In the genomic region with DNA sequence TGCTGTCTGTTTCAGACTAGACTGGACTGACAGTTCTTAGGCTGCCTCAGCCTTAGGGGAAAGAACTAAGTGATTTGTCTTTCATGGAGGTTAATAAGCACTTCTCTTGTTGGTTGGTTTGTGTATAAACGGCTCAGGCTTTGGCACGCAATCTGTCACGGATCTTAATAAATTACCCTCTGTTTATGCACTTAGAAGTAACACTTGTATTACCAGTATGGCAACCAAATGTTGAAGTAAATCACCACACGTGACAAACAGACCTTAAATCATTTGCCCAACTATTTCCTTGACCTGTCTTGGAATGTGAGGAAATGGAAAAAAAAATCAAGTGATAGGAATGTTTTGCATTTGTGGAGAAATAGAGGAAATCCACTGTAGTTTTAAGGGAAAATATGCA, we compare ENCODE assay signal across 22 cellular contexts.
DNase-seq lines count a peak whose midpoint lies in the region; FAIRE-seq and TF ChIP-seq lines count a peak whose summit lies in the region.
"Had no signal": no experiment of that assay in that cellular context is flagged by ENCODE, and none has a peak within 500 bp of the region (broad histone marks: within the 10 kb centered on the region; RNA-seq: fewer than 3 reads in every experiment).

No MANE protein-coding gene starts in this region.

- DNase-seq in BJ (ENCODE audit: low read depth), result peak; percentile 53
- DNase-seq in M059J (ENCODE audit: low read depth), result peak; percentile 2
- DNase-seq in endothelial cell of umbilical vein (ENCODE audit: low read depth, low spot score), result peak; percentile 59
- peak; percentile 15 for DNase-seq in left kidney (ENCODE audit: low read depth, low spot score)
- no peak for DNase-seq in NCI-H69 (lab: John Stamatoyannopoulos, UW)
- DNase-seq in NCI-H2029 (lab: John Stamatoyannopoulos, UW), result no peak
- no peak for DNase-seq in amygdala (lab: John Stamatoyannopoulos, UW)
- DNase-seq in Peyer's patch, result no peak
- DNase-seq: DMS 273 treated with DMSO at 0.1 percent for 48 hours, GDM1, IMR-90, Kasumi-1, NCI-H187 treated with DMSO at 0.1 percent for 48 hours, NCI-H2171, NCI-H446, NCI-H774, Right ventricle myocardium superior had no signal

- H3K36me3 ChIP-seq in BJ (ENCODE audit: control insufficient read depth, insufficient read depth, low read length) (no peaks in the 10 kb centered on the region), endothelial cell of umbilical vein (ENCODE audit: control insufficient read depth in 2 of 2, extremely low read depth in 1 of 2, insufficient read depth in 2 of 2, low read length in 2 of 2) (no peaks in the 10 kb centered on the region), Peyer's patch (no peaks in the 10 kb centered on the region)

- FAIRE-seq in endothelial cell of umbilical vein (lab: Jason Lieb, UNC), result no peak
- FAIRE-seq: A204.1, GM12892, H1, RCC 7860 had no signal

- intact Hi-C loops in endothelial cell of umbilical vein (cut with micrococcal nuclease), result no loop called here

- no peak overlapping the region for H3K27ac ChIP-seq in endothelial cell of umbilical vein (ENCODE audit: insufficient read depth, low read depth, low read length)
- H3K27ac ChIP-seq in Peyer's patch, result no peak overlapping the region
- H3K27ac ChIP-seq: C4-2B had no signal

- H3K4me1 ChIP-seq in endothelial cell of umbilical vein (ENCODE audit: control insufficient read depth, extremely low read depth, insufficient read depth, low read length) (no peaks in the 10 kb centered on the region), Peyer's patch (no peaks in the 10 kb centered on the region)

- H3K4me3 ChIP-seq in BJ (ENCODE audit: low read depth, low read length) (no peak overlapping the region), endothelial cell of umbilical vein (replicated peaks in 1 of 3; ENCODE audit: insufficient read depth in 1 of 3, low read depth in 1 of 3, low read length in 3 of 3) (no peak overlapping the region), Peyer's patch (no peak overlapping the region)

- H3K9me1 ChIP-seq in endothelial cell of umbilical vein (replicated peaks; ENCODE audit: control insufficient read depth, extremely low read depth, insufficient read depth, low read length), result no peaks in the 10 kb centered on the region

- CTCF ChIA-PET in BJ (lab: Yijun Ruan, JAX), result no interaction called here
- CTCF ChIA-PET in endothelial cell of umbilical vein (lab: Charles Lee), result no interaction called here

- POLR2A ChIA-PET in BJ (lab: Charles Lee), result interaction anchor here (0.9 kb wide), 1 partner anchor 15 kb away, joined by 3 read pairs; no protein-coding TSS in a partner anchor
- POLR2A ChIA-PET in endothelial cell of umbilical vein (lab: Charles Lee), result no interaction called here

- no peak overlapping the region for H3K9ac ChIP-seq in endothelial cell of umbilical vein (replicated peaks; ENCODE audit: extremely low read depth, insufficient read depth, low read length)

- no peak overlapping the region for H3K4me2 ChIP-seq in endothelial cell of umbilical vein (ENCODE audit: insufficient read depth, low read length)

- no peaks in the 10 kb centered on the region for H3K27me3 ChIP-seq in BJ (ENCODE audit: control insufficient read depth, insufficient read depth, low read length)
- no peaks in the 10 kb centered on the region for H3K27me3 ChIP-seq in endothelial cell of umbilical vein (ENCODE audit: control insufficient read depth in 2 of 2, insufficient read depth in 2 of 2, low read length in 2 of 2)
- no peaks in the 10 kb centered on the region for H3K27me3 ChIP-seq in Peyer's patch

- dilution Hi-C loops in endothelial cell of umbilical vein (cut with MboI; ENCODE audit: extremely low pct_ligation_motif_present, low sequenced_read_pairs), result no loop called here

- H3K9me3 ChIP-seq in endothelial cell of umbilical vein (replicated peaks; ENCODE audit: control insufficient read depth, insufficient read depth, low read length), result no peaks in the 10 kb centered on the region
- H3K9me3 ChIP-seq in Peyer's patch, result no peaks in the 10 kb centered on the region

- no TSS peak for BruUV-seq in endothelial cell of umbilical vein (replicated peaks; lab: Mats Ljungman, UMichigan)

- no peak for TF ChIP-seq CTCF in BJ (IDR thresholded peaks at IDR 0.05; ENCODE audit: insufficient read depth, low read depth, low read length)
- no peak for TF ChIP-seq CTCF in endothelial cell of umbilical vein (IDR thresholded peaks at IDR 0.05; ENCODE audit: extremely low read depth in 1 of 2, insufficient read depth in 1 of 2, low read depth in 1 of 2, low read length in 2 of 2)
- TF ChIP-seq CTCF in Peyer's patch (IDR thresholded peaks at IDR 0.05), result no peak

- H2AFZ ChIP-seq in endothelial cell of umbilical vein (ENCODE audit: low read depth, low read length), result no peak overlapping the region

- TF ChIP-seq POLR2A in endothelial cell of umbilical vein (IDR thresholded peaks at IDR 0.05; ENCODE audit: low read depth, low read length) (no peak), Peyer's patch (IDR thresholded peaks at IDR 0.05) (no peak)

- H4K20me1 ChIP-seq in endothelial cell of umbilical vein (replicated peaks; ENCODE audit: control insufficient read depth, extremely low read depth, insufficient read depth, low read length), result no peaks in the 10 kb centered on the region

- no peaks in the 10 kb centered on the region for H3K79me2 ChIP-seq in endothelial cell of umbilical vein (ENCODE audit: control insufficient read depth, insufficient read depth, low read length)

TF ChIP-seq in endothelial cell of umbilical vein, 7 proteins besides CTCF, POLR2A, EP300 and RAD21:
- TF ChIP-seq EZH2 (IDR thresholded peaks at IDR 0.05; ENCODE audit: borderline replicate concordance, low read depth, low read length, severe bottlenecking) (no peak), MYC (IDR thresholded peaks at IDR 0.05; ENCODE audit: low read depth, low read length) (no peak), JUN (IDR thresholded peaks at IDR 0.05; ENCODE audit: borderline replicate concordance, insufficient read depth, insufficient read length, low read depth) (no peak), GATA2 (IDR thresholded peaks at IDR 0.05; ENCODE audit: insufficient read depth, insufficient read length, low read depth, low read length) (no peak), MAX (IDR thresholded peaks at IDR 0.05; ENCODE audit: insufficient read depth, insufficient read length) (no peak), FOS (IDR thresholded peaks at IDR 0.05; ENCODE audit: borderline replicate concordance, insufficient read depth, low read length) (no peak), POLR2AphosphoS5 (IDR thresholded peaks at IDR 0.05; ENCODE audit: insufficient read depth, low read depth, low read length) (no peak)

Comparison
In these comparisons a context has a peak if more than half of its experiments do, and no peak if none do; other contexts are left out.
1. DNase-seq: peak in BJ (single experiment), M059J (single experiment), endothelial cell of umbilical vein (single experiment) and left kidney (single experiment); none in NCI-H69 (single experiment), NCI-H2029 (single experiment), amygdala (0 of 56) and Peyer's patch (0 of 3).